In genomic region chr1:24364975-24365678, GRCh38 we compare ENCODE assay signal across 9 cellular contexts. TPM values are rescaled to one million over a fixed set of nuclear protein-coding genes. Genes with fewer than 3 reads are reported as not detected.
DNase-seq lines count a peak whose midpoint lies in the region; ATAC-seq and TF ChIP-seq lines count a peak whose summit lies in the region.
"Had no signal": no experiment of that assay in that cellular context is flagged by ENCODE, and none has a peak within 500 bp of the region (broad histone marks: within the 10 kb centered on the region; RNA-seq: fewer than 3 reads in every experiment).

No MANE protein-coding gene starts in this region.

- H3K27me3 ChIP-seq in HCT116 (ENCODE audit: insufficient read depth, low read length) (no peaks in the 10 kb centered on the region), SJCRH30 (0 out of 2 replicates have a peak, but pooled peaks cover 4% of the 10 kb centered on the region)

- H3K4me1 ChIP-seq in HCT116 (ENCODE audit: control insufficient read depth in 1 of 2, insufficient read depth in 2 of 2, low read length in 2 of 2) (peaks cover 44 to 65% of the 10 kb centered on the region in 2 experiments), SJCRH30 (peaks cover 31% of the 10 kb centered on the region)

- peak overlapping the region; percentile 64 for H3K4me2 ChIP-seq in HCT116 (ENCODE audit: low read length)
- H3K4me2 ChIP-seq: KMS-11 had no signal

- no TSS peak for BruUV-seq in HCT116 (replicated peaks; lab: Mats Ljungman, UMichigan)

- H3K4me3 ChIP-seq in HCT116 (replicated peaks in 1 of 2; ENCODE audit: low read depth in 1 of 2, low read length in 2 of 2) (peak overlapping the region in 1 of 2 experiments; percentile 26; a peak in 2 of 4 replicates), SJCRH30 (no peak overlapping the region)

- ATAC-seq in HCT116, result peak; percentile 83
- peak; percentile 81 for ATAC-seq in esophagus mucosa
- peak; percentile 99 for ATAC-seq in stimulated activated naive CD8-positive, alpha-beta T cell treated with anti-CD3 and anti-CD28 coated beads, Interleukin-15, Interleukin-2, amounts not matched to agents 100 U/mL and 50 U/mL, for 24 hours
- no peak for ATAC-seq in GM19023 (IDR thresholded peaks at IDR 0.05; ENCODE audit: unreplicated experiment)

- H3K79me2 ChIP-seq in HCT116 (ENCODE audit: insufficient read depth, low read length), result no peaks in the 10 kb centered on the region

- CTCF ChIA-PET in HCT116 (lab: Charles Lee), result interaction anchor here (0.6 to 2.0 kb wide), 6 partner anchors 9 to 215 kb away, joined by 3 to 9 read pairs (median 4); no protein-coding TSS in a partner anchor

- no peaks in the 10 kb centered on the region for H3K36me3 ChIP-seq in HCT116 (ENCODE audit: control insufficient read depth in 1 of 2, insufficient read depth in 2 of 2, low read length in 2 of 2)
- no peaks in the 10 kb centered on the region for H3K36me3 ChIP-seq in SJCRH30

- RAD21 ChIA-PET in HCT116 (lab: Charles Lee; ENCODE audit: low non-redundant PET in 1 of 2, low total read pairs in 2 of 2, uncharacterized antibody in 2 of 2, unreplicated experiment in 2 of 2), result interaction anchor here in 1 of 2 experiments (0.6 kb wide), 1 partner anchor 39 kb away, joined by 4 read pairs; no protein-coding TSS in a partner anchor

- peak overlapping the region; percentile 78 for H3K27ac ChIP-seq in HCT116 (ENCODE audit: low read depth, low read length)
- H3K27ac ChIP-seq in SJCRH30, result peak overlapping the region; percentile 43
- H3K27ac ChIP-seq: KMS-11 had no signal

- intact Hi-C loops in HCT116 (cut with micrococcal nuclease), result no loop called here

- no peak for TF ChIP-seq CTCF in HCT116 (IDR thresholded peaks at IDR 0.05 in 2 of 3, conservative IDR thresholded peaks at IDR 0.05 in 1 of 3; ENCODE audit: borderline replicate concordance in 1 of 3, insufficient read depth in 1 of 3, low read depth in 2 of 3, low read length in 2 of 3)

- H3K9me2 ChIP-seq in HCT116 (ENCODE audit: insufficient read depth), result no peaks in the 10 kb centered on the region

- no peak for TF ChIP-seq POLR2A in HCT116 (IDR thresholded peaks at IDR 0.05; ENCODE audit: borderline replicate concordance, extremely low read depth, insufficient read depth, insufficient read length)

- H3K9ac ChIP-seq in HCT116 (ENCODE audit: low read length), result peak overlapping the region; percentile 35
- H3K9ac ChIP-seq: KMS-11 had no signal

- H4K20me1 ChIP-seq in HCT116 (ENCODE audit: insufficient read depth), result no peaks in the 10 kb centered on the region

- POLR2A ChIA-PET in HCT116 (lab: Charles Lee), result no interaction called here

- no peak overlapping the region for H2AFZ ChIP-seq in HCT116 (ENCODE audit: low read depth, low read length, poor library complexity, severe bottlenecking)

- H3K9me3 ChIP-seq in HCT116 (ENCODE audit: control insufficient read depth in 1 of 2, insufficient read depth in 1 of 2, low read depth in 1 of 2, low read length in 2 of 2) (no peaks in the 10 kb centered on the region), SJCRH30 (replicated peaks) (no peaks in the 10 kb centered on the region)

- peak; percentile 93 for DNase-seq in ELR (ENCODE audit: low read depth)
- peak; percentile 98 for DNase-seq in HCT116 (ENCODE audit: low read depth, low spot score)
- DNase-seq in SJCRH30, result peak; percentile 80 to 92
- peak; percentile 48 for DNase-seq in stimulated activated naive CD8-positive, alpha-beta T cell treated with anti-CD3 and anti-CD28 coated beads, Interleukin-15, Interleukin-2, amounts not matched to agents 100 U/mL and 50 U/mL, for 24 hours
- no peak for DNase-seq in GF-D8 (lab: John Stamatoyannopoulos, UW)
- DNase-seq in retina, result no peak

- peak; percentile 32; the same call in 1 of the 2 replicates for TF ChIP-seq RAD21 in HCT116 (IDR thresholded peaks at IDR 0.05; ENCODE audit: low read depth)

TF ChIP-seq in HCT116, 20 proteins besides CTCF, POLR2A, EP300 and RAD21:
- TF ChIP-seq POLR2AphosphoS5 (IDR thresholded peaks at IDR 0.05; ENCODE audit: low read depth, low read length) (peak; percentile 60), ZFX (IDR thresholded peaks at IDR 0.05) (no peak), MAX (IDR thresholded peaks at IDR 0.05) (peak; percentile 72), SRF (IDR thresholded peaks at IDR 0.05; ENCODE audit: low read depth) (peak; percentile 74; the same call in 1 of the 2 replicates), SP1 (IDR thresholded peaks at IDR 0.05; ENCODE audit: low read depth) (peak; percentile 95), ZNF274 (IDR thresholded peaks at IDR 0.05; ENCODE audit: low read depth, low read length) (no peak), FOSL1 (IDR thresholded peaks at IDR 0.05; ENCODE audit: low read depth) (peak; percentile 98), JUND (IDR thresholded peaks at IDR 0.05) (peak; percentile 98), EZH2phosphoT487 (IDR thresholded peaks at IDR 0.05; ENCODE audit: borderline replicate concordance) (no peak), YY1 (IDR thresholded peaks at IDR 0.05; ENCODE audit: extremely low read depth, insufficient replicate concordance, low read depth, low read length) (peak; percentile 57), EZH2 (IDR thresholded peaks at IDR 0.05) (no peak), ATF3 (IDR thresholded peaks at IDR 0.05) (no peak; the same call in 1 of the 2 replicates), ELF1 (IDR thresholded peaks at IDR 0.05; ENCODE audit: borderline replicate concordance, low read depth) (no peak; the same call in 1 of the 2 replicates), CBX3 (IDR thresholded peaks at IDR 0.05; ENCODE audit: low read depth) (peak; percentile 77), EGR1 (IDR thresholded peaks at IDR 0.05; ENCODE audit: low read depth) (no peak), ZBTB33 (IDR thresholded peaks at IDR 0.05; ENCODE audit: extremely low read depth, insufficient replicate concordance, low read length) (no peak), TCF7L2 (IDR thresholded peaks at IDR 0.05; ENCODE audit: borderline replicate concordance, extremely low read depth, insufficient read depth, insufficient read length) (peak; percentile 86), CEBPB (IDR thresholded peaks at IDR 0.05; ENCODE audit: low read depth) (peak; percentile 89), REST (IDR thresholded peaks at IDR 0.05; ENCODE audit: low read depth) (no peak), SIN3A (IDR thresholded peaks at IDR 0.05; ENCODE audit: low read depth) (peak; percentile 65; the same call in 1 of the 2 replicates)

RNA-seq across cellular contexts. Expression of gene GRHL3, which starts 46.0 kb away (rescaled TPM):
- 1.0 TPM for total RNA-seq in HCT116 (2021; ENCODE audit: unreplicated experiment)
- 1.9 and 2.2 TPM in 2 replicates for polyA plus RNA-seq in HCT116 (2012)
- not detected in 2 replicates for total RNA-seq in SJCRH30 (2014; rRNA removed; shearing (Covaris generic))
- 177 TPM for total RNA-seq in esophagus mucosa

RNA-seq across cellular contexts. Expression of gene STPG1, which starts 48.5 kb away (rescaled TPM):
- total RNA-seq in HCT116 (2021; ENCODE audit: unreplicated experiment), result 13.4 TPM
- 8.2 and 10.3 TPM in 2 replicates for polyA plus RNA-seq in HCT116 (2012)
- total RNA-seq in SJCRH30 (2014; rRNA removed; shearing (Covaris generic)), result not detected in 2 replicates
- 8.0 TPM for total RNA-seq in esophagus mucosa

RNA-seq across cellular contexts. Expression of gene NIPAL3, which starts 50.5 kb away (rescaled TPM):
- 16.6 TPM for total RNA-seq in HCT116 (2021; ENCODE audit: unreplicated experiment)
- 16.1 and 18.9 TPM in 2 replicates for polyA plus RNA-seq in HCT116 (2012)
- not detected in 2 replicates for total RNA-seq in SJCRH30 (2014; rRNA removed; shearing (Covaris generic))
- 21.3 TPM for total RNA-seq in esophagus mucosa

Comparison
In these comparisons a context has a peak if more than half of its experiments do, and no peak if none do; other contexts are left out.
1. DNase-seq: peak in ELR (single experiment), HCT116 (single experiment), SJCRH30 (2 of 2) and stimulated activated naive CD8-positive, alpha-beta T cell treated with anti-CD3 and anti-CD28 coated beads, Interleukin-15, Interleukin-2, amounts not matched to agents 100 U/mL and 50 U/mL, for 24 hours (single experiment); none in GF-D8 (single experiment) and retina (single experiment).
2. RNA of gene GRHL3, which starts 46.0 kb away (total RNA-seq): 177 TPM in esophagus mucosa (single experiment); 1.0 TPM in HCT116 (single experiment) and not detected in SJCRH30; every median in the first group is over 10 times any median in the second.
3. RNA of gene NIPAL3, which starts 50.5 kb away (total RNA-seq): 21.3 TPM in esophagus mucosa (single experiment) and 16.6 TPM in HCT116 (single experiment); not detected in SJCRH30; every median in the first group is over 10 times any median in the second.